Comparison of ENCODE assay signal across 8 cellular contexts in genomic region chr1:171251042-171251740, GRCh38. TPM values are rescaled to one million over a fixed set of nuclear protein-coding genes. Genes with fewer than 3 reads are reported as not detected.
DNase-seq lines count a peak whose midpoint lies in the region; ATAC-seq, FAIRE-seq and TF ChIP-seq lines count a peak whose summit lies in the region.

No MANE protein-coding gene starts in this region.

- DNase-seq in RPMI8226 = peak; percentile 21
- DNase-seq in bronchial epithelial cell (ENCODE audit: low read depth) = peak; percentile 39
- peak in 1 of 3 donors; percentile 38 for DNase-seq in right lobe of liver
- DNase-seq in stimulated activated naive CD8-positive, alpha-beta T cell treated with anti-CD3 and anti-CD28 coated beads, Interleukin-15, Interleukin-2, amounts not matched to agents 100 U/mL and 50 U/mL, for 24 hours = peak; percentile 34
- DNase-seq in AG08395 (ENCODE audit: low spot score) = no peak

- 3% methylated on average over 24 of the region's 26 CpGs for WGBS in right lobe of liver (ENCODE audit: insufficient coverage, low coverage, low lambda C conversion rate, missing lambda C conversion rate)

- no peak for TF ChIP-seq CTCF in bronchial epithelial cell (IDR thresholded peaks at IDR 0.05; ENCODE audit: insufficient read depth, low read length, severe bottlenecking)
- no peak for TF ChIP-seq CTCF in right lobe of liver (IDR thresholded peaks at IDR 0.05)

- no peak for TF ChIP-seq POLR2A in right lobe of liver (IDR thresholded peaks at IDR 0.05)

- H3K27me3 ChIP-seq in bronchial epithelial cell (ENCODE audit: control insufficient read depth, insufficient read depth, low read length) (peaks cover 2% of the 10 kb centered on the region), right lobe of liver (no peaks in the 10 kb centered on the region)

- H3K9me3 ChIP-seq in right lobe of liver = no peaks in the 10 kb centered on the region

- no peak overlapping the region for H3K27ac ChIP-seq in right lobe of liver

- H3K4me3 ChIP-seq in bronchial epithelial cell (ENCODE audit: low read depth, low read length) (peak overlapping the region; percentile 40), right lobe of liver (peak overlapping the region; percentile 57 to 63 (median 62))

- no peak for FAIRE-seq in bronchial epithelial cell (lab: Jason Lieb, UNC)

- H3K4me1 ChIP-seq in right lobe of liver = peaks cover 0 to 5% (median 0%) of the 10 kb centered on the region in 4 donors

- intact Hi-C loops in right lobe of liver (cut with DNase I) = loop anchor here in 1 of 2 donors (10.0 kb wide), 1 partner anchor 54 kb away; no protein-coding TSS in a partner anchor

- no peaks in the 10 kb centered on the region for H3K36me3 ChIP-seq in bronchial epithelial cell (ENCODE audit: control insufficient read depth, insufficient read depth, low read length)
- no peaks in the 10 kb centered on the region for H3K36me3 ChIP-seq in right lobe of liver

- ATAC-seq in GM18517 (IDR thresholded peaks at IDR 0.05; ENCODE audit: unreplicated experiment) (peak; percentile 46), HG03108 (IDR thresholded peaks at IDR 0.05; ENCODE audit: unreplicated experiment) (peak; percentile 47), right lobe of liver (peak; percentile 67 to 79 (median 74)), HG03135 (IDR thresholded peaks at IDR 0.05; ENCODE audit: unreplicated experiment) (no peak)
- peak; percentile 67 for ATAC-seq in stimulated activated naive CD8-positive, alpha-beta T cell treated with anti-CD3 and anti-CD28 coated beads, Interleukin-15, Interleukin-2, amounts not matched to agents 100 U/mL and 50 U/mL, for 24 hours

RNA-seq across cellular contexts. Expression of gene FMO1, which starts 2.9 kb away (rescaled TPM):
- total RNA-seq in bronchial epithelial cell = not detected in 2 replicates
- total RNA-seq in right lobe of liver = 1 to 10 TPM in 3 of 6 experiments, under 1 TPM in 3; 0.15 to 7.6 (median 2.5) TPM
